Comparison of ENCODE assay signal across 9 cellular contexts in the genomic region with DNA sequence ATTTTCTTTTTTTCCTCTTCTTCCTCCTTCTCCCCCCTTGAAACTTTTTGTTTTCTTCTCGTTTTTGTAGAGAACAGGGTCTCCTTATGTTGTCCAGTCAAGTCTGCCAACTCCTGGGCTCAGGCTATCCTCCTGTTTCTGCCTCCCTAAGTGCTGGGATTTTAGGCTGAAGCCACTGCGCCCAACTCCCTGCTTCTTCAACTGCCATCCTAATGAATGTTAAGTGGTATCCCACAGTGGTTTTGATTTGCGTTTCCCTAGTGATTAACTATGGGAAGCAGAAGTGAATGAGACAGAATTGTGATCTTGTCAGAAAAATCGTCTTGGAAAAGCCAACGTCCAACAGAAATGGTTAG. TPM values are rescaled to one million over a fixed set of nuclear protein-coding genes. Genes with fewer than 3 reads are reported as not detected.
DNase-seq lines count a peak whose midpoint lies in the region; ATAC-seq and TF ChIP-seq lines count a peak whose summit lies in the region.
"Had no signal": no experiment of that assay in that cellular context is flagged by ENCODE, and none has a peak within 500 bp of the region (broad histone marks: within the 10 kb centered on the region; RNA-seq: fewer than 3 reads in every experiment).

No MANE protein-coding gene starts in this region.

- H3K27me3 Mint-ChIP-seq in activated T-helper 17 cell treated with anti-CD3 and anti-CD28 coated beads, Interleukin-2, amount 50 U/mL, for 72 hours, result no peaks in the 10 kb centered on the region
- H3K27me3 Mint-ChIP-seq in immature natural killer cell (ENCODE audit: low read depth in 3 of 3), result peaks cover 19 to 28% (median 25%) of the 10 kb centered on the region in 3 donors

- H3K27me3 ChIP-seq in SK-N-SH (ENCODE audit: insufficient read depth), result no peaks in the 10 kb centered on the region
- no peaks in the 10 kb centered on the region for H3K27me3 ChIP-seq in stomach smooth muscle (ENCODE audit: control insufficient read depth in 1 of 2, insufficient read depth in 2 of 2, low read length in 2 of 2)

- H3K36me3 Mint-ChIP-seq in activated T-helper 17 cell treated with anti-CD3 and anti-CD28 coated beads, Interleukin-2, amount 50 U/mL, for 72 hours (ENCODE audit: low read depth), result peaks cover 33% of the 10 kb centered on the region
- peaks cover 0 to 7% (median 4%) of the 10 kb centered on the region in 3 donors for H3K36me3 Mint-ChIP-seq in immature natural killer cell

- peaks cover 31% of the 10 kb centered on the region for H4K20me1 ChIP-seq in SK-N-SH (ENCODE audit: insufficient read depth)

- H3K4me1 Mint-ChIP-seq in activated T-helper 17 cell treated with anti-CD3 and anti-CD28 coated beads, Interleukin-2, amount 50 U/mL, for 72 hours, result peaks cover 35% of the 10 kb centered on the region
- peaks cover 73 to 81% of the 10 kb centered on the region in 2 donors for H3K4me1 Mint-ChIP-seq in immature natural killer cell

- no peak for TF ChIP-seq EP300 in SK-N-SH (IDR thresholded peaks at IDR 0.05; ENCODE audit: borderline replicate concordance in 1 of 2, low read depth in 1 of 2, low read length in 1 of 2)

- no peaks in the 10 kb centered on the region for H3K9me3 ChIP-seq in SK-N-SH
- no peaks in the 10 kb centered on the region for H3K9me3 ChIP-seq in stomach smooth muscle (ENCODE audit: control insufficient read depth in 2 of 2, low read length in 2 of 2)

- H3K36me3 ChIP-seq in SK-N-SH (replicated peaks in 1 of 2; ENCODE audit: control insufficient read depth in 1 of 2, insufficient read depth in 2 of 2, low read length in 1 of 2) (no peaks in the 10 kb centered on the region), stomach smooth muscle (ENCODE audit: control insufficient read depth in 2 of 2, insufficient read depth in 2 of 2, low read length in 2 of 2) (no peaks in the 10 kb centered on the region)

- H3K4me3 Mint-ChIP-seq in activated T-helper 17 cell treated with anti-CD3 and anti-CD28 coated beads, Interleukin-2, amount 50 U/mL, for 72 hours, result peak overlapping the region; percentile 95
- H3K4me3 Mint-ChIP-seq in immature natural killer cell, result peak overlapping the region; percentile 79 to 88 (median 83)

- H3K9me2 ChIP-seq in SK-N-SH, result no peaks in the 10 kb centered on the region

- TF ChIP-seq CTCF in SK-N-SH (IDR thresholded peaks at IDR 0.05), result no peak

- WGBS in SK-N-SH (ENCODE audit: low lambda C conversion rate), result 37% methylated on average over 5 of the region's 5 CpGs

- H3F3A ChIP-seq in SK-N-SH (replicated peaks; ENCODE audit: insufficient read depth), result peaks cover 28% of the 10 kb centered on the region

- H3K27ac Mint-ChIP-seq in activated T-helper 17 cell treated with anti-CD3 and anti-CD28 coated beads, Interleukin-2, amount 50 U/mL, for 72 hours, result peak overlapping the region; percentile 94
- H3K27ac Mint-ChIP-seq in immature natural killer cell, result peak overlapping the region; percentile 65 to 90 (median 80)

- peak overlapping the region; percentile 62 to 83; a peak in 3 of 4 replicates for H3K27ac ChIP-seq in SK-N-SH (ENCODE audit: low read depth in 2 of 2, low read length in 1 of 2)
- peak overlapping the region; percentile 91 for H3K27ac ChIP-seq in stomach smooth muscle (ENCODE audit: low read length)

- peak overlapping the region; percentile 98 for H3K4me2 ChIP-seq in SK-N-SH

- H3K9ac ChIP-seq in SK-N-SH (peak overlapping the region; percentile 87), stomach smooth muscle (ENCODE audit: low read length in 2 of 2) (peak overlapping the region; percentile 90 to 93)

- peaks cover 5 to 15% of the 10 kb centered on the region in 2 experiments; a peak in 3 of 4 replicates for H3K4me1 ChIP-seq in SK-N-SH (ENCODE audit: control insufficient read depth in 1 of 2, insufficient read depth in 2 of 2, low read depth in 1 of 2, low read length in 1 of 2)
- peaks cover 13% of the 10 kb centered on the region for H3K4me1 ChIP-seq in stomach smooth muscle (ENCODE audit: control insufficient read depth, insufficient read depth, low read length)

- H3K79me2 ChIP-seq in SK-N-SH (ENCODE audit: insufficient read depth), result peaks cover 37% of the 10 kb centered on the region

- no peak for TF ChIP-seq RAD21 in SK-N-SH (IDR thresholded peaks at IDR 0.05; ENCODE audit: low read length)

- peak overlapping the region; percentile 87 for H2AFZ ChIP-seq in SK-N-SH (ENCODE audit: low read depth)

- ATAC-seq in SK-N-SH treated with all-trans-retinoic acid at 6 μM for 48 hours (no peak), GM21447 (IDR thresholded peaks at IDR 0.05; ENCODE audit: unreplicated experiment) (no peak)
- ATAC-seq in activated T-helper 17 cell treated with anti-CD3 and anti-CD28 coated beads, Interleukin-2, amount 50 U/mL, for 72 hours (replicated peaks), result no peak

- peak overlapping the region; percentile 63 to 79 for H3K4me3 ChIP-seq in SK-N-SH (ENCODE audit: low read depth in 2 of 2, low read length in 1 of 2)
- peak overlapping the region; percentile 79 to 93 for H3K4me3 ChIP-seq in stomach smooth muscle (ENCODE audit: low read length in 2 of 2)

- H3K9me3 Mint-ChIP-seq in activated T-helper 17 cell treated with anti-CD3 and anti-CD28 coated beads, Interleukin-2, amount 50 U/mL, for 72 hours, result peaks cover 4% of the 10 kb centered on the region
- H3K9me3 Mint-ChIP-seq in immature natural killer cell, result no peaks in the 10 kb centered on the region

- CTCF ChIA-PET in SK-N-SH (lab: Yijun Ruan, JAX), result interaction anchor here (1.5 kb wide), 2 partner anchors 24 to 93 kb away, joined by 3 read pairs; no protein-coding TSS in a partner anchor

- POLR2A ChIA-PET in SK-N-SH (lab: Yijun Ruan, JAX), result interaction anchor here (0.6 to 1.5 kb wide), 2 partner anchors 9 to 856 kb away, joined by 3 read pairs; no protein-coding TSS in a partner anchor

- peak; percentile 19 for DNase-seq in SK-N-SH
- no peak for DNase-seq in immature natural killer cell
- DNase-seq in HPDE6-E6E7 (ENCODE audit: extremely low spot score), result no peak
- DNase-seq in AG08396 (ENCODE audit: low spot score), result no peak
- DNase-seq: DMS 273 treated with DMSO at 0.1 percent for 48 hours had no signal

TF ChIP-seq in SK-N-SH, 30 proteins besides CTCF, POLR2A, EP300 and RAD21:
- TF ChIP-seq CHD2 (IDR thresholded peaks at IDR 0.05; ENCODE audit: low read length, partially characterized antibody), result no peak
- no peak for TF ChIP-seq GABPA (IDR thresholded peaks at IDR 0.05; ENCODE audit: low read depth)
- no peak for TF ChIP-seq MEF2A (IDR thresholded peaks at IDR 0.05; ENCODE audit: borderline replicate concordance, low read depth)

TF ChIP-seq in SK-N-SH treated with all-trans-retinoic acid at 6 μM for 48 hours, 23 proteins besides CTCF, POLR2A, EP300 and RAD21 (continues in another document):
- TF ChIP-seq TOX (CRISPR knock-in tag; IDR thresholded peaks at IDR 0.05; ENCODE audit: borderline replicate concordance) (no peak), ZFP30 (CRISPR knock-in tag; IDR thresholded peaks at IDR 0.05) (no peak), RARB (CRISPR knock-in tag; IDR thresholded peaks at IDR 0.05) (no peak), PPARA (CRISPR knock-in tag; IDR thresholded peaks at IDR 0.05; ENCODE audit: borderline replicate concordance) (no peak), ZC3H10 (CRISPR knock-in tag; IDR thresholded peaks at IDR 0.05) (no peak), TCF4 (CRISPR knock-in tag; IDR thresholded peaks at IDR 0.05; ENCODE audit: borderline replicate concordance) (no peak), SNAI2 (CRISPR knock-in tag; IDR thresholded peaks at IDR 0.05) (no peak), ZNF8 (CRISPR knock-in tag; IDR thresholded peaks at IDR 0.05) (no peak), GLIS3 (CRISPR knock-in tag; IDR thresholded peaks at IDR 0.05) (no peak), ZNF565 (CRISPR knock-in tag; conservative IDR thresholded peaks at IDR 0.05; ENCODE audit: low read depth) (no peak)
- TF ChIP-seq, protein P1, sequence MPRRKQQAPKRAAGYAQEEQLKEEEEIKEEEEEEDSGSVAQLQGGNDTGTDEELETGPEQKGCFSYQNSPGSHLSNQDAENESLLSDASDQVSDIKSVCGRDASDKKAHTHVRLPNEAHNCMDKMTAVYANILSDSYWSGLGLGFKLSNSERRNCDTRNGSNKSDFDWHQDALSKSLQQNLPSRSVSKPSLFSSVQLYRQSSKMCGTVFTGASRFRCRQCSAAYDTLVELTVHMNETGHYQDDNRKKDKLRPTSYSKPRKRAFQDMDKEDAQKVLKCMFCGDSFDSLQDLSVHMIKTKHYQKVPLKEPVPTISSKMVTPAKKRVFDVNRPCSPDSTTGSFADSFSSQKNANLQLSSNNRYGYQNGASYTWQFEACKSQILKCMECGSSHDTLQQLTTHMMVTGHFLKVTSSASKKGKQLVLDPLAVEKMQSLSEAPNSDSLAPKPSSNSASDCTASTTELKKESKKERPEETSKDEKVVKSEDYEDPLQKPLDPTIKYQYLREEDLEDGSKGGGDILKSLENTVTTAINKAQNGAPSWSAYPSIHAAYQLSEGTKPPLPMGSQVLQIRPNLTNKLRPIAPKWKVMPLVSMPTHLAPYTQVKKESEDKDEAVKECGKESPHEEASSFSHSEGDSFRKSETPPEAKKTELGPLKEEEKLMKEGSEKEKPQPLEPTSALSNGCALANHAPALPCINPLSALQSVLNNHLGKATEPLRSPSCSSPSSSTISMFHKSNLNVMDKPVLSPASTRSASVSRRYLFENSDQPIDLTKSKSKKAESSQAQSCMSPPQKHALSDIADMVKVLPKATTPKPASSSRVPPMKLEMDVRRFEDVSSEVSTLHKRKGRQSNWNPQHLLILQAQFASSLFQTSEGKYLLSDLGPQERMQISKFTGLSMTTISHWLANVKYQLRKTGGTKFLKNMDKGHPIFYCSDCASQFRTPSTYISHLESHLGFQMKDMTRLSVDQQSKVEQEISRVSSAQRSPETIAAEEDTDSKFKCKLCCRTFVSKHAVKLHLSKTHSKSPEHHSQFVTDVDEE (CRISPR knock-in tag; IDR thresholded peaks at IDR 0.05), result no peak

RNA-seq across cellular contexts. Expression of a gene that starts 1.0 kb away (rescaled TPM):
- polyA plus RNA-seq in SK-N-SH (2012; rRNA removed), result 97.0 and 155 TPM in 2 replicates
- polyA plus RNA-seq in SK-N-SH (2012; cell fraction: cytosol; rRNA removed), result 100 and 114 TPM in 2 replicates
- polyA plus RNA-seq in SK-N-SH (2012; cell fraction: nucleus; rRNA removed), result 317 and 506 TPM in 2 replicates
- total RNA-seq in activated T-helper 17 cell treated with anti-CD3 and anti-CD28 coated beads, Interleukin-2, amount 50 U/mL, for 72 hours, result 100 to 1,000 TPM; 220 to 254 TPM
- polyA plus RNA-seq in immature natural killer cell, result 100 to 1,000 TPM; 207 to 318 (median 314) TPM

RNA-seq across cellular contexts. Expression of a gene that starts 49.8 kb away (rescaled TPM):
- polyA plus RNA-seq in SK-N-SH (2012; rRNA removed) (25.2 and 26.8 TPM in 2 replicates), immature natural killer cell (10 to 100 TPM; 12.6 to 71.0 (median 22.7) TPM)
- polyA plus RNA-seq in SK-N-SH (2012; cell fraction: cytosol; rRNA removed), result 5.6 and 8.5 TPM in 2 replicates
- polyA plus RNA-seq in SK-N-SH (2012; cell fraction: nucleus; rRNA removed), result 132 and 143 TPM in 2 replicates
- total RNA-seq in activated T-helper 17 cell treated with anti-CD3 and anti-CD28 coated beads, Interleukin-2, amount 50 U/mL, for 72 hours, result 100 to 1,000 TPM in 1 of 2 donors, 10 to 100 TPM in 1; 83.5 to 122 TPM
